In genomic region chr7:24572421-24573007, GRCh38 we compare ENCODE assay signal across 8 cellular contexts.
A peak's percentile ranks its signal among the peaks of the same experiment; 100 is the strongest.
DNase-seq lines count a peak whose midpoint lies in the region; ATAC-seq and TF ChIP-seq lines count a peak whose summit lies in the region.

No MANE protein-coding gene starts in this region.

- ATAC-seq in HG03439 (IDR thresholded peaks at IDR 0.05; ENCODE audit: unreplicated experiment) (no peak), GM19328 (IDR thresholded peaks at IDR 0.05; ENCODE audit: unreplicated experiment) (no peak)

- H3K27ac ChIP-seq in subcutaneous abdominal adipose tissue (ENCODE audit: low read depth, low read length): peak overlapping the region; percentile 54

- H3K9ac ChIP-seq in subcutaneous abdominal adipose tissue (ENCODE audit: low read length in 5 of 5): peak overlapping the region in 4 of 5 donors; percentile 26 to 86 (median 71)

- no peaks in the 10 kb centered on the region for H3K9me3 ChIP-seq in subcutaneous abdominal adipose tissue (ENCODE audit: control insufficient read depth in 5 of 5, low read length in 5 of 5)

- H3K36me3 ChIP-seq in GM06990 (ENCODE audit: control insufficient read depth, insufficient read depth, low read length) (no peaks in the 10 kb centered on the region), subcutaneous abdominal adipose tissue (ENCODE audit: control insufficient read depth in 5 of 5, insufficient read depth in 5 of 5, low read length in 5 of 5) (no peaks in the 10 kb centered on the region)

- H3K4me1 ChIP-seq in subcutaneous abdominal adipose tissue (ENCODE audit: control insufficient read depth in 5 of 5, insufficient read depth in 5 of 5, low read length in 5 of 5): peaks cover 0 to 22% (median 20%) of the 10 kb centered on the region in 5 donors

- H3K4me3 ChIP-seq in GM06990 (replicated peaks; ENCODE audit: low read depth, low read length) (peak overlapping the region; percentile 79), LNCaP clone FGC (ENCODE audit: low read depth, low read length) (peak overlapping the region; percentile 85), subcutaneous abdominal adipose tissue (ENCODE audit: low read depth in 1 of 5, low read length in 5 of 5) (peak overlapping the region; percentile 70 to 88 (median 80))

- H3K27me3 ChIP-seq in GM06990 (replicated peaks; ENCODE audit: control insufficient read depth, insufficient read depth, low read length): no peaks in the 10 kb centered on the region; the same call in none of the 2 replicates
- H3K27me3 ChIP-seq in subcutaneous abdominal adipose tissue (ENCODE audit: control insufficient read depth in 5 of 5, insufficient read depth in 4 of 5, low read length in 5 of 5): peaks cover 0 to 6% (median 0%) of the 10 kb centered on the region in 5 donors

- TF ChIP-seq CTCF in GM06990 (IDR thresholded peaks at IDR 0.05; ENCODE audit: insufficient read depth, low read length, poor library complexity, severe bottlenecking): no peak
- no peak for TF ChIP-seq CTCF in LNCaP clone FGC (IDR thresholded peaks at IDR 0.05; ENCODE audit: control insufficient read depth, extremely low read depth, insufficient read depth)

- DNase-seq in GM06990 (ENCODE audit: extremely low read depth, insufficient read length) (peak; percentile 22), LNCaP clone FGC (ENCODE audit: low read depth) (no peak), medulla oblongata (ENCODE audit: extremely low spot score) (peak; percentile 31)
- DNase-seq in activated CD4-positive, alpha-beta T cell treated with anti-CD3 and anti-CD28 coated beads, Interleukin-2, amount 50 U/mL, for 1 hour: peak; percentile 15
- peak; percentile 14 for DNase-seq in effector CD8-positive, alpha-beta T cell (lab: John Stamatoyannopoulos, UW)
